Comparison of ENCODE assay signal across 19 cellular contexts in genomic region chr9:125983681-125984080, GRCh38.
A peak's percentile ranks its signal among the peaks of the same experiment; 100 is the strongest.
DNase-seq lines count a peak whose midpoint lies in the region; ATAC-seq and TF ChIP-seq lines count a peak whose summit lies in the region.
"Had no signal": no experiment of that assay in that cellular context is flagged by ENCODE, and none has a peak within 500 bp of the region (broad histone marks: within the 10 kb centered on the region; RNA-seq: fewer than 3 reads in every experiment).

No MANE protein-coding gene starts in this region.

- no peak overlapping the region for H4K8ac ChIP-seq in neuronal stem cell (ENCODE audit: low read depth, low read length)

- no peak for ATAC-seq in natural killer cell
- no peak for ATAC-seq in natural killer cell treated with Interleukin-12 subunit alpha and Interleukin-12 subunit beta and Interleukin-15 and Interleukin-18, amount 100 ng/mL, for 72 hours
- no peak for ATAC-seq in activated naive CD4-positive, alpha-beta T cell treated with anti-CD3 and anti-CD28 coated beads, Interleukin-2, amount 50 U/mL, for 72 hours
- ATAC-seq: GM12878 had no signal

- no peak overlapping the region for H2AFZ ChIP-seq in neuronal stem cell (ENCODE audit: low read length)

- peak; percentile 16 for DNase-seq in DMS 273 (lab: John Stamatoyannopoulos, UW; ENCODE audit: unreplicated experiment)
- no peak for DNase-seq in DMS 273 treated with DMSO at 0.1 percent for 48 hours (lab: John Stamatoyannopoulos, UW)
- DNase-seq in natural killer cell = peak; percentile 5
- no peak for DNase-seq in natural killer cell treated with Interleukin-12 subunit alpha and Interleukin-12 subunit beta and Interleukin-15 and Interleukin-18, amount 100 ng/mL, for 72 hours (ENCODE audit: low spot score)
- DNase-seq in neuronal stem cell (ENCODE audit: low spot score) = no peak
- DNase-seq in type B pancreatic cell (ENCODE audit: extremely low spot score, unreplicated experiment) = peak; percentile 55
- no peak for DNase-seq in UCSD-AML1 (lab: John Stamatoyannopoulos, UW; ENCODE audit: unreplicated experiment)
- DNase-seq in activated naive CD4-positive, alpha-beta T cell treated with anti-CD3 and anti-CD28 coated beads, Interleukin-2, amount 50 U/mL, for 72 hours (ENCODE audit: low spot score in 2 of 2) = no peak
- DNase-seq: AML-193; Caco-2; CD4-positive, alpha-beta T cell; DMS53; DND-41; EL had no signal

- H3K4me1 Mint-ChIP-seq in natural killer cell (no peaks in the 10 kb centered on the region), type B pancreatic cell (ENCODE audit: unreplicated experiment) (no peaks in the 10 kb centered on the region)
- H3K4me1 Mint-ChIP-seq in natural killer cell treated with Interleukin-12 subunit alpha and Interleukin-12 subunit beta and Interleukin-15 and Interleukin-18, amount 100 ng/mL, for 72 hours (ENCODE audit: low read depth in 2 of 2) = peaks cover 0 to 4% of the 10 kb centered on the region in 2 donors

- H3K27ac Mint-ChIP-seq in natural killer cell (no peak overlapping the region), type B pancreatic cell (no peak overlapping the region)
- no peak overlapping the region for H3K27ac Mint-ChIP-seq in natural killer cell treated with Interleukin-12 subunit alpha and Interleukin-12 subunit beta and Interleukin-15 and Interleukin-18, amount 100 ng/mL, for 72 hours
- no peak overlapping the region for H3K27ac Mint-ChIP-seq in activated naive CD4-positive, alpha-beta T cell treated with anti-CD3 and anti-CD28 coated beads, Interleukin-2, amount 50 U/mL, for 72 hours
- H3K27ac Mint-ChIP-seq: CD4-positive, alpha-beta T cell had no signal

- no peak overlapping the region for H3K4ac ChIP-seq in neuronal stem cell (ENCODE audit: low read length)

- no peaks in the 10 kb centered on the region for H3K4me1 ChIP-seq in neuronal stem cell (ENCODE audit: control insufficient read depth in 2 of 2, insufficient read depth in 1 of 2, low read depth in 1 of 2, low read length in 2 of 2)
- H3K4me1 ChIP-seq: A549, Caco-2, HAP-1 had no signal

- no peak overlapping the region for H3K23ac ChIP-seq in neuronal stem cell (ENCODE audit: low read depth, low read length, poor library complexity)

- H3K4me3 Mint-ChIP-seq in natural killer cell = no peak overlapping the region
- H3K4me3 Mint-ChIP-seq in natural killer cell treated with Interleukin-12 subunit alpha and Interleukin-12 subunit beta and Interleukin-15 and Interleukin-18, amount 100 ng/mL, for 72 hours = no peak overlapping the region
- no peak overlapping the region for H3K4me3 Mint-ChIP-seq in type B pancreatic cell
- H3K4me3 Mint-ChIP-seq: CD4-positive, alpha-beta T cell had no signal

- peak overlapping the region; percentile 41 for H3K18ac ChIP-seq in neuronal stem cell (ENCODE audit: low read length)

- H2BK15ac ChIP-seq in neuronal stem cell (ENCODE audit: low read length) = no peak overlapping the region

- no peak overlapping the region for H3K27ac ChIP-seq in neuronal stem cell (replicated peaks; ENCODE audit: low read length)
- H3K27ac ChIP-seq: 22Rv1, A549, C4-2B had no signal

- peak overlapping the region; percentile 86 for H3K14ac ChIP-seq in neuronal stem cell (ENCODE audit: low read length)

- H3K9me3 Mint-ChIP-seq in natural killer cell (peaks cover 0 to 9% of the 10 kb centered on the region in 2 donors), type B pancreatic cell (peaks cover 17% of the 10 kb centered on the region)
- peaks cover 10% of the 10 kb centered on the region for H3K9me3 Mint-ChIP-seq in natural killer cell treated with Interleukin-12 subunit alpha and Interleukin-12 subunit beta and Interleukin-15 and Interleukin-18, amount 100 ng/mL, for 72 hours
- H3K9me3 Mint-ChIP-seq in activated naive CD4-positive, alpha-beta T cell treated with anti-CD3 and anti-CD28 coated beads, Interleukin-2, amount 50 U/mL, for 72 hours = peaks cover 13 to 23% of the 10 kb centered on the region in 2 donors

- H3K36me3 Mint-ChIP-seq in natural killer cell = peaks cover 12% of the 10 kb centered on the region
- peaks cover 10% of the 10 kb centered on the region for H3K36me3 Mint-ChIP-seq in natural killer cell treated with Interleukin-12 subunit alpha and Interleukin-12 subunit beta and Interleukin-15 and Interleukin-18, amount 100 ng/mL, for 72 hours
- H3K36me3 Mint-ChIP-seq in type B pancreatic cell = peaks cover 8% of the 10 kb centered on the region
- H3K36me3 Mint-ChIP-seq in activated naive CD4-positive, alpha-beta T cell treated with anti-CD3 and anti-CD28 coated beads, Interleukin-2, amount 50 U/mL, for 72 hours = peaks cover 9 to 12% of the 10 kb centered on the region in 2 donors

- H3K4me2 ChIP-seq in neuronal stem cell (ENCODE audit: insufficient read depth, low read length, poor library complexity, severe bottlenecking) = no peak overlapping the region
- H3K4me2 ChIP-seq: A549 had no signal

- H2AK5ac ChIP-seq in neuronal stem cell (ENCODE audit: low read depth, low read length) = no peak overlapping the region

- no peaks in the 10 kb centered on the region for H3K79me1 ChIP-seq in neuronal stem cell (ENCODE audit: low read depth, low read length)

- H3K4me3 ChIP-seq in neuronal stem cell (ENCODE audit: low read length in 2 of 2) = no peak overlapping the region
- H3K4me3 ChIP-seq: A549, GM12878, HAP-1 had no signal

- H3K27me3 Mint-ChIP-seq in natural killer cell (ENCODE audit: low read depth in 2 of 2) (peaks cover 16 to 18% of the 10 kb centered on the region in 2 donors), type B pancreatic cell (peaks cover 30% of the 10 kb centered on the region)
- peaks cover 12 to 20% of the 10 kb centered on the region in 2 donors for H3K27me3 Mint-ChIP-seq in natural killer cell treated with Interleukin-12 subunit alpha and Interleukin-12 subunit beta and Interleukin-15 and Interleukin-18, amount 100 ng/mL, for 72 hours

- intact Hi-C loops in natural killer cell (cut with micrococcal nuclease) = no loop called here

- no peaks in the 10 kb centered on the region for H3K27me3 ChIP-seq in neuronal stem cell (ENCODE audit: control insufficient read depth in 3 of 3, insufficient read depth in 3 of 3, low read depth in 1 of 3, low read length in 3 of 3)

- no peak for TF ChIP-seq CTCF in natural killer cell (IDR thresholded peaks at IDR 0.05)
- no peak for TF ChIP-seq CTCF in type B pancreatic cell (conservative IDR thresholded peaks at IDR 0.05)

- H4K91ac ChIP-seq in neuronal stem cell (ENCODE audit: low read depth, low read length, poor library complexity) = no peak overlapping the region

- no CpG with 5 or more reads among the region's 5 CpGs for WGBS in neuronal stem cell (ENCODE audit: extremely low coverage in 2 of 2, insufficient read length in 2 of 2, insufficient replicate concordance in 1 of 2), 2 donors

- no peak overlapping the region for H2BK120ac ChIP-seq in neuronal stem cell (ENCODE audit: low read depth, low read length)

- no peak overlapping the region for H3K9ac ChIP-seq in neuronal stem cell (ENCODE audit: low read depth, low read length, poor library complexity)

- no peak overlapping the region for H2BK12ac ChIP-seq in neuronal stem cell (ENCODE audit: low read length)

- H2BK5ac ChIP-seq in neuronal stem cell (ENCODE audit: low read length) = no peak overlapping the region

- no peaks in the 10 kb centered on the region for H3K36me3 ChIP-seq in neuronal stem cell (replicated peaks in 1 of 2; ENCODE audit: control insufficient read depth in 2 of 2, insufficient read depth in 2 of 2, low read length in 2 of 2)
- H3K36me3 ChIP-seq: HAP-1 had no signal

- peaks cover 0 to 2% of the 10 kb centered on the region in 2 donors for H3K9me3 ChIP-seq in neuronal stem cell (replicated peaks in 1 of 2; ENCODE audit: control insufficient read depth in 2 of 2, insufficient read depth in 1 of 2, low read depth in 1 of 2, low read length in 2 of 2)

Comparison
In these comparisons a context has a peak if more than half of its experiments do, and no peak if none do; other contexts are left out.
1. DNase-seq: peak in DMS 273 (single experiment), natural killer cell (single experiment) and type B pancreatic cell (single experiment); none in DMS 273 treated with DMSO at 0.1 percent for 48 hours (single experiment), natural killer cell treated with Interleukin-12 subunit alpha and Interleukin-12 subunit beta and Interleukin-15 and Interleukin-18, amount 100 ng/mL, for 72 hours (single experiment), neuronal stem cell (single experiment), UCSD-AML1 (single experiment) and activated naive CD4-positive, alpha-beta T cell treated with anti-CD3 and anti-CD28 coated beads, Interleukin-2, amount 50 U/mL, for 72 hours (0 of 2).